Comparison of ENCODE assay signal across 8 cellular contexts in the genomic region with DNA sequence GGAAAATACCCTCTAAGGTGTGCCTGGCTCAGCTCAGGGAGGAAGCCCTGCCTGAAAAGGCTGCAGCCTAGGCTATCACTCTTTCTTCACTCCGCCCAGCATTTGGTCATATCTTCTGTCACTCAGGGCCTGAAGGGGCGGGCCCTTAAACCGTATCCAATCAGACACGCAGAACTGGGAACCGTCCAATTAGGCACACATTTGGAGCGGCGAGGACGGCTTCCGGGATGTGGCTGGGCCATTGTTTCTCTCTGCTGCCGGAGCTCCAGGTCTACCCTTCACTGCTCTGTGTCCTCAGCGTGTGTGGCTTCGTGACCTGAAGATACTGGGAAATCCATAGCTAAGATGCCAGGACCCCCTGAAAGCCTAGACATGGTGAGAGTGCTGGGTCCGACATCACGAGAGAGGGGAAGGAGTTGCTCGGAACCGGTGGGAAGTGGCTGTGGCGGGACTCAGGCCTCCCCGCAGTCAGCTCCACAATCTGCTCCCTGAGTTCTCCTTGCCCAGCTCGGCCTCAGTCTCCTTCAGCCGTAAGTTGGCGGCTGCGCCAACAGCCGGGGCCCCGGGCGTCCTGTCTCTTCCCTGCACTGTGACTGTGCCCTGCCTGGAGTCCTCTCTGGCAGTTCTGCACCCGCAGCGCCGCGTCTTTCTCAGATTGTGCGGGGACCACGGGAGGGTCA. TPM values are rescaled to one million over a fixed set of nuclear protein-coding genes. Genes with fewer than 3 reads are reported as not detected.
A peak's percentile ranks its signal among the peaks of the same experiment; 100 is the strongest.
DNase-seq lines count a peak whose midpoint lies in the region; ATAC-seq lines count a peak whose summit lies in the region.

A gene (plus strand): TSS at position 241 of the 680 bp plus-strand sequence. CDS start 105 bp downstream, at position 346.

- intact Hi-C loops in activated T-helper 2 cell treated with anti-CD3 and anti-CD28 coated beads, Interferon-gamma antibody, Interleukin-2, Interleukin-4, amounts not matched to agents 10 μg/mL and 5 μg/mL and 100 μg/mL, durations not matched to agents 14 hours and 24 hours and 36 hours (cut with micrococcal nuclease) = loop anchor here (2.0 to 5.0 kb wide), 2 partner anchors 375 to 620 kb away; a partner anchor contains a TSS

- peak; percentile 100 for ATAC-seq in GM21723 (IDR thresholded peaks at IDR 0.05; ENCODE audit: unreplicated experiment)
- ATAC-seq in naive thymus-derived CD8-positive, alpha-beta T cell = peak; percentile 99
- ATAC-seq in stimulated activated naive B cell treated with anti-CD40 and anti-IgM and Interleukin-4, amounts not matched to agents 10 μg/mL and 1 μg/mL and 100 μg/mL, for 72 hours (replicated peaks) = peak; percentile 100

- H3K4me1 Mint-ChIP-seq in activated T-helper 2 cell treated with anti-CD3 and anti-CD28 coated beads, Interferon-gamma antibody, Interleukin-2, Interleukin-4, amounts not matched to agents 10 μg/mL and 5 μg/mL and 100 μg/mL, durations not matched to agents 14 hours and 24 hours and 36 hours (ENCODE audit: low read depth) = peaks cover 14% of the 10 kb centered on the region
- H3K4me1 Mint-ChIP-seq in naive thymus-derived CD8-positive, alpha-beta T cell = peaks cover 8 to 42% (median 38%) of the 10 kb centered on the region in 4 donors
- H3K4me1 Mint-ChIP-seq in stimulated activated naive B cell treated with anti-CD40 and anti-IgM and Interleukin-4, amounts not matched to agents 10 μg/mL and 1 μg/mL and 100 μg/mL, for 72 hours = peaks cover 8 to 23% of the 10 kb centered on the region in 2 donors

- in situ Hi-C loops in KBM-7 (cut with MboI; ENCODE audit: low pct_unique_long_range_greater_than_20kb, low sequenced_read_pairs) = no loop called here

- DNase-seq in DMS79 (lab: John Stamatoyannopoulos, UW) = peak; percentile 95
- peak; percentile 97 for DNase-seq in KBM-7
- peak; percentile 96 for DNase-seq in RPMI8226
- DNase-seq in activated T-helper 2 cell treated with anti-CD3 and anti-CD28 coated beads, Interferon-gamma antibody, Interleukin-2, Interleukin-4, amounts not matched to agents 10 μg/mL and 5 μg/mL and 100 μg/mL, durations not matched to agents 14 hours and 24 hours and 36 hours (ENCODE audit: low spot score) = peak; percentile 88
- peak; percentile 95 for DNase-seq in fibroblast of peridontal ligament (ENCODE audit: extremely low read depth)
- peak; percentile 73 to 96 (median 92) for DNase-seq in naive thymus-derived CD8-positive, alpha-beta T cell
- DNase-seq in stimulated activated naive B cell treated with anti-CD40 and anti-IgM and Interleukin-4, amounts not matched to agents 10 μg/mL and 1 μg/mL and 100 μg/mL, for 72 hours = peak; percentile 93

- POLR2A ChIA-PET in naive thymus-derived CD8-positive, alpha-beta T cell (lab: Charles Lee) = interaction anchor here (0.5 to 2.3 kb wide), 18 partner anchors 12 to 1998 kb away, joined by 3 to 41 read pairs (median 5); a partner anchor contains a TSS

- H3K27me3 Mint-ChIP-seq in activated T-helper 2 cell treated with anti-CD3 and anti-CD28 coated beads, Interferon-gamma antibody, Interleukin-2, Interleukin-4, amounts not matched to agents 10 μg/mL and 5 μg/mL and 100 μg/mL, durations not matched to agents 14 hours and 24 hours and 36 hours (ENCODE audit: low read depth) = no peaks in the 10 kb centered on the region
- H3K27me3 Mint-ChIP-seq in naive thymus-derived CD8-positive, alpha-beta T cell = peaks cover 0 to 2% (median 0%) of the 10 kb centered on the region in 5 donors
- H3K27me3 Mint-ChIP-seq in stimulated activated naive B cell treated with anti-CD40 and anti-IgM and Interleukin-4, amounts not matched to agents 10 μg/mL and 1 μg/mL and 100 μg/mL, for 72 hours = peaks cover 0 to 5% of the 10 kb centered on the region in 2 donors

- peaks cover 50% of the 10 kb centered on the region for H3K36me3 Mint-ChIP-seq in activated T-helper 2 cell treated with anti-CD3 and anti-CD28 coated beads, Interferon-gamma antibody, Interleukin-2, Interleukin-4, amounts not matched to agents 10 μg/mL and 5 μg/mL and 100 μg/mL, durations not matched to agents 14 hours and 24 hours and 36 hours (ENCODE audit: low read depth)
- peaks cover 31 to 36% (median 33%) of the 10 kb centered on the region in 3 donors for H3K36me3 Mint-ChIP-seq in naive thymus-derived CD8-positive, alpha-beta T cell
- H3K36me3 Mint-ChIP-seq in stimulated activated naive B cell treated with anti-CD40 and anti-IgM and Interleukin-4, amounts not matched to agents 10 μg/mL and 1 μg/mL and 100 μg/mL, for 72 hours = peaks cover 19 to 34% of the 10 kb centered on the region in 2 donors

- H3K9me3 Mint-ChIP-seq in activated T-helper 2 cell treated with anti-CD3 and anti-CD28 coated beads, Interferon-gamma antibody, Interleukin-2, Interleukin-4, amounts not matched to agents 10 μg/mL and 5 μg/mL and 100 μg/mL, durations not matched to agents 14 hours and 24 hours and 36 hours = peaks cover 43% of the 10 kb centered on the region
- peaks cover 5 to 56% (median 15%) of the 10 kb centered on the region in 9 donors for H3K9me3 Mint-ChIP-seq in naive thymus-derived CD8-positive, alpha-beta T cell
- peaks cover 4 to 8% of the 10 kb centered on the region in 2 donors for H3K9me3 Mint-ChIP-seq in stimulated activated naive B cell treated with anti-CD40 and anti-IgM and Interleukin-4, amounts not matched to agents 10 μg/mL and 1 μg/mL and 100 μg/mL, for 72 hours

- H3K4me3 Mint-ChIP-seq in activated T-helper 2 cell treated with anti-CD3 and anti-CD28 coated beads, Interferon-gamma antibody, Interleukin-2, Interleukin-4, amounts not matched to agents 10 μg/mL and 5 μg/mL and 100 μg/mL, durations not matched to agents 14 hours and 24 hours and 36 hours (ENCODE audit: low read depth) = peak within 1 kb of the TSS; percentile 98
- H3K4me3 Mint-ChIP-seq in naive thymus-derived CD8-positive, alpha-beta T cell = peak within 1 kb of the TSS; percentile 87 to 99 (median 98)
- H3K4me3 Mint-ChIP-seq in stimulated activated naive B cell treated with anti-CD40 and anti-IgM and Interleukin-4, amounts not matched to agents 10 μg/mL and 1 μg/mL and 100 μg/mL, for 72 hours = peak within 1 kb of the TSS; percentile 97 to 98

- H3K27ac Mint-ChIP-seq in activated T-helper 2 cell treated with anti-CD3 and anti-CD28 coated beads, Interferon-gamma antibody, Interleukin-2, Interleukin-4, amounts not matched to agents 10 μg/mL and 5 μg/mL and 100 μg/mL, durations not matched to agents 14 hours and 24 hours and 36 hours = peak within 1 kb of the TSS; percentile 85
- H3K27ac Mint-ChIP-seq in naive thymus-derived CD8-positive, alpha-beta T cell = peak within 1 kb of the TSS; percentile 86 to 97 (median 94)
- H3K27ac Mint-ChIP-seq in stimulated activated naive B cell treated with anti-CD40 and anti-IgM and Interleukin-4, amounts not matched to agents 10 μg/mL and 1 μg/mL and 100 μg/mL, for 72 hours = peak within 1 kb of the TSS; percentile 94

RNA-seq across cellular contexts. Expression of the gene that starts here (rescaled TPM):
- 10.5 and 11.1 TPM in 2 replicates for total RNA-seq in activated T-helper 2 cell treated with anti-CD3 and anti-CD28 coated beads, Interferon-gamma antibody, Interleukin-2, Interleukin-4, amounts not matched to agents 10 μg/mL and 5 μg/mL and 100 μg/mL, durations not matched to agents 14 hours and 24 hours and 36 hours
- total RNA-seq in naive thymus-derived CD8-positive, alpha-beta T cell = 10 to 100 TPM; 73.3 to 80.4 TPM
- 10 to 100 TPM; 20.4 to 28.1 (median 24.7) TPM for polyA plus RNA-seq in naive thymus-derived CD8-positive, alpha-beta T cell

Comparison
In these comparisons a context has a peak if more than half of its experiments do, and no peak if none do; other contexts are left out.
1. Peak in every context shown above with its lines: DNase-seq and ATAC-seq.